Comparison of ENCODE assay signal across 8 cellular contexts in genomic region chr6:143027058-143027457, GRCh38. TPM values are rescaled to one million over a fixed set of nuclear protein-coding genes. Genes with fewer than 3 reads are reported as not detected.
A peak's percentile ranks its signal among the peaks of the same experiment; 100 is the strongest.
DNase-seq lines count a peak whose midpoint lies in the region; ATAC-seq lines count a peak whose summit lies in the region.

No MANE protein-coding gene starts in this region.

- H3K4me3 ChIP-seq in CD4-positive, CD25-positive, alpha-beta regulatory T cell (ENCODE audit: low read depth, low read length), result no peak overlapping the region
- H3K4me3 ChIP-seq in effector memory CD4-positive, alpha-beta T cell (ENCODE audit: insufficient read depth, low read depth, low read length, poor library complexity, severe bottlenecking), result no peak overlapping the region

- peaks cover 0 to 7% (median 0%) of the 10 kb centered on the region in 4 donors for H3K4me1 Mint-ChIP-seq in CD4-positive, CD25-positive, alpha-beta regulatory T cell
- H3K4me1 Mint-ChIP-seq in activated CD4-positive, alpha-beta T cell treated with anti-CD3 and anti-CD28 coated beads, Interleukin-2, amount 10 ng/mL, durations not matched to agents 24 days and 14 days, result peaks cover 4% of the 10 kb centered on the region
- no peaks in the 10 kb centered on the region for H3K4me1 Mint-ChIP-seq in naive B cell

- peaks cover under 1% of the 10 kb centered on the region for H3K36me3 Mint-ChIP-seq in CD4-positive, CD25-positive, alpha-beta regulatory T cell
- no peaks in the 10 kb centered on the region for H3K36me3 Mint-ChIP-seq in activated CD4-positive, alpha-beta T cell treated with anti-CD3 and anti-CD28 coated beads, Interleukin-2, amount 10 ng/mL, durations not matched to agents 24 days and 14 days (ENCODE audit: low read depth)
- no peaks in the 10 kb centered on the region for H3K36me3 Mint-ChIP-seq in naive B cell

- ATAC-seq in CD4-positive, CD25-positive, alpha-beta regulatory T cell (ENCODE audit: low read depth in 2 of 2), result no peak
- ATAC-seq in HG03066 (IDR thresholded peaks at IDR 0.05; ENCODE audit: low read depth, unreplicated experiment) (peak; percentile 63), naive B cell (ENCODE audit: low read depth in 2 of 2) (peak; percentile 65 to 74), HG03565 (IDR thresholded peaks at IDR 0.05; ENCODE audit: unreplicated experiment) (no peak)

- H3K4me1 ChIP-seq in CD4-positive, CD25-positive, alpha-beta regulatory T cell (ENCODE audit: control insufficient read depth, insufficient read depth, low read length, poor library complexity, severe bottlenecking), result no peaks in the 10 kb centered on the region
- no peaks in the 10 kb centered on the region for H3K4me1 ChIP-seq in effector memory CD4-positive, alpha-beta T cell (ENCODE audit: control insufficient read depth, insufficient read depth, low read length, poor library complexity, severe bottlenecking)

- DNase-seq in CD4-positive, CD25-positive, alpha-beta regulatory T cell, result peak; percentile 11 to 56 (median 31)
- peak; percentile 82 for DNase-seq in activated CD4-positive, alpha-beta T cell treated with anti-CD3 and anti-CD28 coated beads, Interleukin-2, amount 10 ng/mL, durations not matched to agents 24 days and 14 days
- DNase-seq in effector memory CD4-positive, alpha-beta T cell, result peak; percentile 6 to 35 (median 18)
- DNase-seq in naive B cell, result peak; percentile 35
- DNase-seq in superior temporal gyrus (ENCODE audit: extremely low spot score), result peak; percentile 61
- DNase-seq in OCI-M2 (lab: John Stamatoyannopoulos, UW; ENCODE audit: unreplicated experiment), result no peak

- H3K9me3 ChIP-seq in CD4-positive, CD25-positive, alpha-beta regulatory T cell (ENCODE audit: control insufficient read depth in 2 of 2, low read length in 2 of 2), result no peaks in the 10 kb centered on the region
- H3K9me3 ChIP-seq in effector memory CD4-positive, alpha-beta T cell (ENCODE audit: control insufficient read depth, low read length), result no peaks in the 10 kb centered on the region

- H3K27ac Mint-ChIP-seq in CD4-positive, CD25-positive, alpha-beta regulatory T cell, result no peak overlapping the region
- no peak overlapping the region for H3K27ac Mint-ChIP-seq in activated CD4-positive, alpha-beta T cell treated with anti-CD3 and anti-CD28 coated beads, Interleukin-2, amount 10 ng/mL, durations not matched to agents 24 days and 14 days
- no peak overlapping the region for H3K27ac Mint-ChIP-seq in naive B cell

- no peak overlapping the region for H3K27ac ChIP-seq in CD4-positive, CD25-positive, alpha-beta regulatory T cell (ENCODE audit: insufficient read depth, low read length, poor library complexity, severe bottlenecking)
- no peak overlapping the region for H3K27ac ChIP-seq in effector memory CD4-positive, alpha-beta T cell (ENCODE audit: insufficient read depth, low read length, poor library complexity, severe bottlenecking)

- H3K4me3 Mint-ChIP-seq in CD4-positive, CD25-positive, alpha-beta regulatory T cell, result no peak overlapping the region
- H3K4me3 Mint-ChIP-seq in activated CD4-positive, alpha-beta T cell treated with anti-CD3 and anti-CD28 coated beads, Interleukin-2, amount 10 ng/mL, durations not matched to agents 24 days and 14 days, result no peak overlapping the region
- peak overlapping the region in 1 of 8 donors; percentile 25 for H3K4me3 Mint-ChIP-seq in naive B cell

- peaks cover 5% of the 10 kb centered on the region for H3K27me3 Mint-ChIP-seq in CD4-positive, CD25-positive, alpha-beta regulatory T cell
- H3K27me3 Mint-ChIP-seq in activated CD4-positive, alpha-beta T cell treated with anti-CD3 and anti-CD28 coated beads, Interleukin-2, amount 10 ng/mL, durations not matched to agents 24 days and 14 days, result no peaks in the 10 kb centered on the region
- H3K27me3 Mint-ChIP-seq in naive B cell, result no peaks in the 10 kb centered on the region

- H3K9me3 Mint-ChIP-seq in CD4-positive, CD25-positive, alpha-beta regulatory T cell, result peaks cover 0 to 4% (median 0%) of the 10 kb centered on the region in 7 donors
- peaks cover 13% of the 10 kb centered on the region for H3K9me3 Mint-ChIP-seq in activated CD4-positive, alpha-beta T cell treated with anti-CD3 and anti-CD28 coated beads, Interleukin-2, amount 10 ng/mL, durations not matched to agents 24 days and 14 days
- H3K9me3 Mint-ChIP-seq in naive B cell, result peaks cover 0 to 4% (median 0%) of the 10 kb centered on the region in 7 donors

- intact Hi-C loops in activated CD4-positive, alpha-beta T cell treated with anti-CD3 and anti-CD28 coated beads, Interleukin-2, amount 10 ng/mL, durations not matched to agents 24 days and 14 days (cut with micrococcal nuclease), result loop anchor here (1.0 to 10.0 kb wide), 4 partner anchors 80 to 552 kb away; partner anchors contain the start of gene HIVEP2

- H3K36me3 ChIP-seq in CD4-positive, CD25-positive, alpha-beta regulatory T cell (ENCODE audit: control insufficient read depth, insufficient read depth, low read length), result no peaks in the 10 kb centered on the region
- no peaks in the 10 kb centered on the region for H3K36me3 ChIP-seq in effector memory CD4-positive, alpha-beta T cell (ENCODE audit: control insufficient read depth, insufficient read depth, low read length)

- H3K27me3 ChIP-seq in CD4-positive, CD25-positive, alpha-beta regulatory T cell (ENCODE audit: control insufficient read depth, insufficient read depth, low read length), result no peaks in the 10 kb centered on the region
- no peaks in the 10 kb centered on the region for H3K27me3 ChIP-seq in effector memory CD4-positive, alpha-beta T cell (replicated peaks; ENCODE audit: control insufficient read depth, insufficient read depth, low read length, poor library complexity, severe bottlenecking)

RNA-seq across cellular contexts. Expression of gene AIG1, which starts 33.6 kb away (rescaled TPM):
- total RNA-seq in CD4-positive, CD25-positive, alpha-beta regulatory T cell, result 4.2 TPM
- 10 to 100 TPM in 3 of 4 donors, 1 to 10 TPM in 1; 7.5 to 19.6 (median 15.6) TPM for polyA plus RNA-seq in CD4-positive, CD25-positive, alpha-beta regulatory T cell
- 2.9 and 4.7 TPM in 2 replicates for total RNA-seq in activated CD4-positive, alpha-beta T cell treated with anti-CD3 and anti-CD28 coated beads, Interleukin-2, amount 10 ng/mL, durations not matched to agents 24 days and 14 days
- polyA plus RNA-seq in naive B cell (ENCODE audit: low read depth in 6 of 6), result 10 to 100 TPM in 4 of 6 donors, 1 to 10 TPM in 2; 8.2 to 14.7 (median 12.3) TPM

Comparison
In these comparisons a context has a peak if more than half of its experiments do, and no peak if none do; other contexts are left out.
1. ATAC-seq: peak in HG03066 (single experiment) and naive B cell (2 of 2); none in CD4-positive, CD25-positive, alpha-beta regulatory T cell (0 of 2) and HG03565 (single experiment).